In the genomic region with DNA sequence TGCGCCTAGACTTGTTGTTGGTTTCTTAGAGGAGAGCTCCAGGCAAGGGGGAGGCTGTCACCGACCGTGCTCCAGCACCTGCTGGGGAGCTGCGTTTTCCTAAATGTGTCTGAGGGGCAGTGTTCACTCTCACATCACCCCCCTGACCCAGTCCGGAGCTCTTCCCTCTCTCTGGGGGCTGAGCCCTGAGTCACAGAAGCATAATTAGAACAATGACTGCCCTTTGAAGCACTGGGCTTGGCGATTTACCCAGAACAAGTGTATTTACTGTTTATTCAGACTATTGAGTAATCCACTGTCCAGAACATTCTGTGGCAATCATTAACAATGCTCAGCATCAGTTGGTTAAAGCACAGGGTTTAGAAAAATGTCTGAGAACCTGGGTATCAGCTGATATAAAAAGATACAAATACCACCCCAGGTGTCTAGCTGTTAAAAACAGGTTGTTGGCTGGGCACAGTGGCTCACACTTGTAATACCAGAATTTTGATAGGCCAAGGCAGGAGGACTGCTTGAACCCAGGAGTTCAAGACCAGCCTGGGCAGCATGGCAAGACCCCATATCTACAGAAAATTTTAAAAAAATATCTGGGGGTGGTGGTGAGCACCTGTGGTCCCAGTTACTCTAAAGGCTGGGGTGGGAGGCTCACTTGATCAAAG, we compare ENCODE assay signal across 1 cellular context.
TF ChIP-seq lines count a peak whose summit lies in the region.

No MANE protein-coding gene starts in this region.

TF ChIP-seq in HepG2, 621 proteins besides CTCF, POLR2A, EP300 and RAD21 (continued from another document and continues in another):
- TF ChIP-seq, protein P1, sequence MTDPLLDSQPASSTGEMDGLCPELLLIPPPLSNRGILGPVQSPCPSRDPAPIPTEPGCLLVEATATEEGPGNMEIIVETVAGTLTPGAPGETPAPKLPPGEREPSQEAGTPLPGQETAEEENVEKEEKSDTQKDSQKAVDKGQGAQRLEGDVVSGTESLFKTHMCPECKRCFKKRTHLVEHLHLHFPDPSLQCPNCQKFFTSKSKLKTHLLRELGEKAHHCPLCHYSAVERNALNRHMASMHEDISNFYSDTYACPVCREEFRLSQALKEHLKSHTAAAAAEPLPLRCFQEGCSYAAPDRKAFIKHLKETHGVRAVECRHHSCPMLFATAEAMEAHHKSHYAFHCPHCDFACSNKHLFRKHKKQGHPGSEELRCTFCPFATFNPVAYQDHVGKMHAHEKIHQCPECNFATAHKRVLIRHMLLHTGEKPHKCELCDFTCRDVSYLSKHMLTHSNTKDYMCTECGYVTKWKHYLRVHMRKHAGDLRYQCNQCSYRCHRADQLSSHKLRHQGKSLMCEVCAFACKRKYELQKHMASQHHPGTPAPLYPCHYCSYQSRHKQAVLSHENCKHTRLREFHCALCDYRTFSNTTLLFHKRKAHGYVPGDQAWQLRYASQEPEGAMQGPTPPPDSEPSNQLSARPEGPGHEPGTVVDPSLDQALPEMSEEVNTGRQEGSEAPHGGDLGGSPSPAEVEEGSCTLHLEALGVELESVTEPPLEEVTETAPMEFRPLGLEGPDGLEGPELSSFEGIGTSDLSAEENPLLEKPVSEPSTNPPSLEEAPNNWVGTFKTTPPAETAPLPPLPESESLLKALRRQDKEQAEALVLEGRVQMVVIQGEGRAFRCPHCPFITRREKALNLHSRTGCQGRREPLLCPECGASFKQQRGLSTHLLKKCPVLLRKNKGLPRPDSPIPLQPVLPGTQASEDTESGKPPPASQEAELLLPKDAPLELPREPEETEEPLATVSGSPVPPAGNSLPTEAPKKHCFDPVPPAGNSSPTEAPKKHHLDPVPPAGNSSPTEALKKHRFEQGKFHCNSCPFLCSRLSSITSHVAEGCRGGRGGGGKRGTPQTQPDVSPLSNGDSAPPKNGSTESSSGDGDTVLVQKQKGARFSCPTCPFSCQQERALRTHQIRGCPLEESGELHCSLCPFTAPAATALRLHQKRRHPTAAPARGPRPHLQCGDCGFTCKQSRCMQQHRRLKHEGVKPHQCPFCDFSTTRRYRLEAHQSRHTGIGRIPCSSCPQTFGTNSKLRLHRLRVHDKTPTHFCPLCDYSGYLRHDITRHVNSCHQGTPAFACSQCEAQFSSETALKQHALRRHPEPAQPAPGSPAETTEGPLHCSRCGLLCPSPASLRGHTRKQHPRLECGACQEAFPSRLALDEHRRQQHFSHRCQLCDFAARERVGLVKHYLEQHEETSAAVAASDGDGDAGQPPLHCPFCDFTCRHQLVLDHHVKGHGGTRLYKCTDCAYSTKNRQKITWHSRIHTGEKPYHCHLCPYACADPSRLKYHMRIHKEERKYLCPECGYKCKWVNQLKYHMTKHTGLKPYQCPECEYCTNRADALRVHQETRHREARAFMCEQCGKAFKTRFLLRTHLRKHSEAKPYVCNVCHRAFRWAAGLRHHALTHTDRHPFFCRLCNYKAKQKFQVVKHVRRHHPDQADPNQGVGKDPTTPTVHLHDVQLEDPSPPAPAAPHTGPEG (CRISPR knock-in tag; IDR thresholded peaks at IDR 0.05): 0 out of 2 replicates have a peak, but pooled peaks have one; percentile 28
- TF ChIP-seq BORCS8-MEF2B (CRISPR knock-in tag; IDR thresholded peaks at IDR 0.05) (no peak), ZNF331 (CRISPR knock-in tag; IDR thresholded peaks at IDR 0.05) (peak; percentile 74; the same call in 1 of the 2 replicates), SALL1 (CRISPR knock-in tag; IDR thresholded peaks at IDR 0.05) (peak; percentile 66), DRAP1 (CRISPR knock-in tag; IDR thresholded peaks at IDR 0.05) (peak; percentile 30), ELF3 (CRISPR knock-in tag; IDR thresholded peaks at IDR 0.05) (peak; percentile 62; the same call in 1 of the 2 replicates), AHR (CRISPR knock-in tag; IDR thresholded peaks at IDR 0.05) (no peak), RXRB (CRISPR knock-in tag; IDR thresholded peaks at IDR 0.05; ENCODE audit: borderline replicate concordance) (peak; percentile 81), GFI1 (CRISPR knock-in tag; IDR thresholded peaks at IDR 0.05; ENCODE audit: borderline replicate concordance) (0 out of 2 replicates have a peak, but pooled peaks have one; percentile 23), THAP9 (CRISPR knock-in tag; IDR thresholded peaks at IDR 0.05; ENCODE audit: borderline replicate concordance) (peak; percentile 23; the same call in 1 of the 2 replicates), ATF4 (CRISPR knock-in tag; IDR thresholded peaks at IDR 0.05) (no peak), BRCA1 (CRISPR knock-in tag; IDR thresholded peaks at IDR 0.05) (no peak), GATAD2A (CRISPR knock-in tag; IDR thresholded peaks at IDR 0.05) (peak; percentile 91), ZNF556 (CRISPR knock-in tag; IDR thresholded peaks at IDR 0.05; ENCODE audit: borderline replicate concordance) (0 out of 2 replicates have a peak, but pooled peaks have one; percentile 65), SOX6 (IDR thresholded peaks at IDR 0.05) (no peak), SOX6 (CRISPR knock-in tag; IDR thresholded peaks at IDR 0.05) (peak; percentile 97), ZNF205 (CRISPR knock-in tag; IDR thresholded peaks at IDR 0.05) (no peak), FOXJ3 (CRISPR knock-in tag; IDR thresholded peaks at IDR 0.05; ENCODE audit: borderline replicate concordance) (peak; percentile 90; the same call in 1 of the 2 replicates), ZNF761 (CRISPR knock-in tag; conservative IDR thresholded peaks at IDR 0.05) (no peak), FOXP1 (IDR thresholded peaks at IDR 0.05) (peak; percentile 93; the same call in 1 of the 2 replicates), FOXP1 (CRISPR knock-in tag; IDR thresholded peaks at IDR 0.05) (peak; percentile 99), KLF16 (CRISPR knock-in tag; IDR thresholded peaks at IDR 0.05) (peak in 1 of 2 experiments; percentile 51; a peak in 1 of 4 replicates), CEBPG (CRISPR knock-in tag; IDR thresholded peaks at IDR 0.05) (peak; percentile 97), ZNF773 (CRISPR knock-in tag; IDR thresholded peaks at IDR 0.05; ENCODE audit: borderline replicate concordance) (no peak), RFXAP (CRISPR knock-in tag; IDR thresholded peaks at IDR 0.05; ENCODE audit: borderline replicate concordance) (no peak), ZNF382 (CRISPR knock-in tag; IDR thresholded peaks at IDR 0.05; ENCODE audit: borderline replicate concordance) (no peak)
- TF ChIP-seq, protein P2, sequence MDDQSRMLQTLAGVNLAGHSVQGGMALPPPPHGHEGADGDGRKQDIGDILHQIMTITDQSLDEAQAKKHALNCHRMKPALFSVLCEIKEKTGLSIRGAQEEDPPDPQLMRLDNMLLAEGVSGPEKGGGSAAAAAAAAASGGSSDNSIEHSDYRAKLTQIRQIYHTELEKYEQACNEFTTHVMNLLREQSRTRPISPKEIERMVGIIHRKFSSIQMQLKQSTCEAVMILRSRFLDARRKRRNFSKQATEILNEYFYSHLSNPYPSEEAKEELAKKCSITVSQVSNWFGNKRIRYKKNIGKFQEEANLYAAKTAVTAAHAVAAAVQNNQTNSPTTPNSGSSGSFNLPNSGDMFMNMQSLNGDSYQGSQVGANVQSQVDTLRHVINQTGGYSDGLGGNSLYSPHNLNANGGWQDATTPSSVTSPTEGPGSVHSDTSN (CRISPR knock-in tag; IDR thresholded peaks at IDR 0.05; ENCODE audit: borderline replicate concordance): no peak
- TF ChIP-seq, protein P3, sequence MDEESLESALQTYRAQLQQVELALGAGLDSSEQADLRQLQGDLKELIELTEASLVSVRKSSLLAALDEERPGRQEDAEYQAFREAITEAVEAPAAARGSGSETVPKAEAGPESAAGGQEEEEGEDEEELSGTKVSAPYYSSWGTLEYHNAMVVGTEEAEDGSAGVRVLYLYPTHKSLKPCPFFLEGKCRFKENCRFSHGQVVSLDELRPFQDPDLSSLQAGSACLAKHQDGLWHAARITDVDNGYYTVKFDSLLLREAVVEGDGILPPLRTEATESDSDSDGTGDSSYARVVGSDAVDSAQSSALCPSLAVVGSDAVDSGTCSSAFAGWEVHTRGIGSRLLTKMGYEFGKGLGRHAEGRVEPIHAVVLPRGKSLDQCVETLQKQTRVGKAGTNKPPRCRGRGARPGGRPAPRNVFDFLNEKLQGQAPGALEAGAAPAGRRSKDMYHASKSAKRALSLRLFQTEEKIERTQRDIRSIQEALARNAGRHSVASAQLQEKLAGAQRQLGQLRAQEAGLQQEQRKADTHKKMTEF (CRISPR knock-in tag; IDR thresholded peaks at IDR 0.05): peak; percentile 78
- TF ChIP-seq, protein P4, sequence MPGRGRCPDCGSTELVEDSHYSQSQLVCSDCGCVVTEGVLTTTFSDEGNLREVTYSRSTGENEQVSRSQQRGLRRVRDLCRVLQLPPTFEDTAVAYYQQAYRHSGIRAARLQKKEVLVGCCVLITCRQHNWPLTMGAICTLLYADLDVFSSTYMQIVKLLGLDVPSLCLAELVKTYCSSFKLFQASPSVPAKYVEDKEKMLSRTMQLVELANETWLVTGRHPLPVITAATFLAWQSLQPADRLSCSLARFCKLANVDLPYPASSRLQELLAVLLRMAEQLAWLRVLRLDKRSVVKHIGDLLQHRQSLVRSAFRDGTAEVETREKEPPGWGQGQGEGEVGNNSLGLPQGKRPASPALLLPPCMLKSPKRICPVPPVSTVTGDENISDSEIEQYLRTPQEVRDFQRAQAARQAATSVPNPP (CRISPR knock-in tag; IDR thresholded peaks at IDR 0.05): no peak
- TF ChIP-seq, protein P5, sequence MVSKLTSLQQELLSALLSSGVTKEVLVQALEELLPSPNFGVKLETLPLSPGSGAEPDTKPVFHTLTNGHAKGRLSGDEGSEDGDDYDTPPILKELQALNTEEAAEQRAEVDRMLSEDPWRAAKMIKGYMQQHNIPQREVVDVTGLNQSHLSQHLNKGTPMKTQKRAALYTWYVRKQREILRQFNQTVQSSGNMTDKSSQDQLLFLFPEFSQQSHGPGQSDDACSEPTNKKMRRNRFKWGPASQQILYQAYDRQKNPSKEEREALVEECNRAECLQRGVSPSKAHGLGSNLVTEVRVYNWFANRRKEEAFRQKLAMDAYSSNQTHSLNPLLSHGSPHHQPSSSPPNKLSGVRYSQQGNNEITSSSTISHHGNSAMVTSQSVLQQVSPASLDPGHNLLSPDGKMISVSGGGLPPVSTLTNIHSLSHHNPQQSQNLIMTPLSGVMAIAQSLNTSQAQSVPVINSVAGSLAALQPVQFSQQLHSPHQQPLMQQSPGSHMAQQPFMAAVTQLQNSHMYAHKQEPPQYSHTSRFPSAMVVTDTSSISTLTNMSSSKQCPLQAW (CRISPR knock-in tag; IDR thresholded peaks at IDR 0.05): peak; percentile 100
- TF ChIP-seq, protein P6, sequence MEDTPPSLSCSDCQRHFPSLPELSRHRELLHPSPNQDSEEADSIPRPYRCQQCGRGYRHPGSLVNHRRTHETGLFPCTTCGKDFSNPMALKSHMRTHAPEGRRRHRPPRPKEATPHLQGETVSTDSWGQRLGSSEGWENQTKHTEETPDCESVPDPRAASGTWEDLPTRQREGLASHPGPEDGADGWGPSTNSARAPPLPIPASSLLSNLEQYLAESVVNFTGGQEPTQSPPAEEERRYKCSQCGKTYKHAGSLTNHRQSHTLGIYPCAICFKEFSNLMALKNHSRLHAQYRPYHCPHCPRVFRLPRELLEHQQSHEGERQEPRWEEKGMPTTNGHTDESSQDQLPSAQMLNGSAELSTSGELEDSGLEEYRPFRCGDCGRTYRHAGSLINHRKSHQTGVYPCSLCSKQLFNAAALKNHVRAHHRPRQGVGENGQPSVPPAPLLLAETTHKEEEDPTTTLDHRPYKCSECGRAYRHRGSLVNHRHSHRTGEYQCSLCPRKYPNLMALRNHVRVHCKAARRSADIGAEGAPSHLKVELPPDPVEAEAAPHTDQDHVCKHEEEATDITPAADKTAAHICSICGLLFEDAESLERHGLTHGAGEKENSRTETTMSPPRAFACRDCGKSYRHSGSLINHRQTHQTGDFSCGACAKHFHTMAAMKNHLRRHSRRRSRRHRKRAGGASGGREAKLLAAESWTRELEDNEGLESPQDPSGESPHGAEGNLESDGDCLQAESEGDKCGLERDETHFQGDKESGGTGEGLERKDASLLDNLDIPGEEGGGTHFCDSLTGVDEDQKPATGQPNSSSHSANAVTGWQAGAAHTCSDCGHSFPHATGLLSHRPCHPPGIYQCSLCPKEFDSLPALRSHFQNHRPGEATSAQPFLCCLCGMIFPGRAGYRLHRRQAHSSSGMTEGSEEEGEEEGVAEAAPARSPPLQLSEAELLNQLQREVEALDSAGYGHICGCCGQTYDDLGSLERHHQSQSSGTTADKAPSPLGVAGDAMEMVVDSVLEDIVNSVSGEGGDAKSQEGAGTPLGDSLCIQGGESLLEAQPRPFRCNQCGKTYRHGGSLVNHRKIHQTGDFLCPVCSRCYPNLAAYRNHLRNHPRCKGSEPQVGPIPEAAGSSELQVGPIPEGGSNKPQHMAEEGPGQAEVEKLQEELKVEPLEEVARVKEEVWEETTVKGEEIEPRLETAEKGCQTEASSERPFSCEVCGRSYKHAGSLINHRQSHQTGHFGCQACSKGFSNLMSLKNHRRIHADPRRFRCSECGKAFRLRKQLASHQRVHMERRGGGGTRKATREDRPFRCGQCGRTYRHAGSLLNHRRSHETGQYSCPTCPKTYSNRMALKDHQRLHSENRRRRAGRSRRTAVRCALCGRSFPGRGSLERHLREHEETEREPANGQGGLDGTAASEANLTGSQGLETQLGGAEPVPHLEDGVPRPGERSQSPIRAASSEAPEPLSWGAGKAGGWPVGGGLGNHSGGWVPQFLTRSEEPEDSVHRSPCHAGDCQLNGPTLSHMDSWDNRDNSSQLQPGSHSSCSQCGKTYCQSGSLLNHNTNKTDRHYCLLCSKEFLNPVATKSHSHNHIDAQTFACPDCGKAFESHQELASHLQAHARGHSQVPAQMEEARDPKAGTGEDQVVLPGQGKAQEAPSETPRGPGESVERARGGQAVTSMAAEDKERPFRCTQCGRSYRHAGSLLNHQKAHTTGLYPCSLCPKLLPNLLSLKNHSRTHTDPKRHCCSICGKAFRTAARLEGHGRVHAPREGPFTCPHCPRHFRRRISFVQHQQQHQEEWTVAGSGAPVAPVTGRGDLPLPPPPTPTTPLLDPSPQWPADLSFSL (CRISPR knock-in tag; IDR thresholded peaks at IDR 0.05): no peak
